ENCODE assay signal across 20 cellular contexts in the genomic region with DNA sequence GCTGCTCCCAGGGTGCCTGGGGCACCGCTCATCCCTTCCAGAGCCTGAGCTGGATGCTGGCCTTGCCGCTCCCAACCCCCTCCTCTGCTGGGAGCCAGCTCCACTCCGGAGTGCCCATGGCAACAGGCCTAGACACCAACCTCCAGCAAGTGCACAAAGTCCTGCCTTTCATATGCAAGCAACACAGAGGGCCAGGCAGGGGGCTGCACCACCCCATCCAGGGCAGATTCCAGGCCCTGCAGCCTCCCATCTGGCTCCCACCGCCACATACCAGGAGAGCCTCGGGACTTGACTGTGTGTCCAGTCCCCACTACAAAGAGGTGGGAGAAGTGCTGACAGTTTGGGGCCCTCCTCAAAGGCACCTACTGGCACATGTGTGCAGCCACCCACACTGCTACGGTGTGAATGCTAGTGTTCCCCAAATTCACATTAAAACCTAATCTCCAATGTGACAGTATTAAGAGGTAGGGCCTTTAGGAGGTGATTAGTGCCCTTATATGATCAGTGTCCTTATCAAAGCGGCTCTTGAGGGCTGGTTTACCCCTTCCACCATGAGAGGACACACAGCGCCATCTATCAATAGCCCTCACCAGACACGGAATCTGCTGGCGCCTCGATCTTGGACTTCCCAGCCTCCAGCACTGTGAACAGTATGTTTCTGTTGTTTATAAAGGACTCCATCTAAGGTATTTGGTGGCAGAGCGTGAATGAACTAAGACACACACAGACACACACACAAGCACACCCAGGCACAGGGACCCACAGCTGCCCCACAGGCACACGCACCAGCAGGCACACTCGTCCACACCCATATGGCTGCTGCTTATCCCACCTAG. TPM values are rescaled to one million over a fixed set of nuclear protein-coding genes. Genes with fewer than 3 reads are reported as not detected.
DNase-seq lines count a peak whose midpoint lies in the region; ATAC-seq, FAIRE-seq and TF ChIP-seq lines count a peak whose summit lies in the region.
"Had no signal": no experiment of that assay in that cellular context is flagged by ENCODE, and none has a peak within 500 bp of the region (broad histone marks: within the 10 kb centered on the region; RNA-seq: fewer than 3 reads in every experiment).

No MANE protein-coding gene starts in this region.

- H3K9ac ChIP-seq in H9 (ENCODE audit: extremely low read depth, insufficient read length, low read length) (no peak overlapping the region), kidney (ENCODE audit: low read length in 2 of 2) (no peak overlapping the region)

- H3K79me2 ChIP-seq in H9 (ENCODE audit: insufficient read depth, low read length) = no peaks in the 10 kb centered on the region
- H3K79me2 ChIP-seq: hepatocyte had no signal

- H2AK5ac ChIP-seq in H9 (ENCODE audit: insufficient read length, low read length) = no peak overlapping the region

- H2AFZ ChIP-seq in H9 (ENCODE audit: low read length) = no peak overlapping the region
- H2AFZ ChIP-seq: hepatocyte had no signal

- no peaks in the 10 kb centered on the region for H4K20me1 ChIP-seq in H9 (ENCODE audit: control insufficient read depth, insufficient read depth, insufficient read length)

- H3K27me3 ChIP-seq in H9 (ENCODE audit: insufficient read depth, low read length) = no peaks in the 10 kb centered on the region
- H3K27me3 ChIP-seq: hepatocyte had no signal

- H3K4me2 ChIP-seq in H9 (ENCODE audit: insufficient read depth, insufficient read length, low read length) = no peak overlapping the region
- H3K4me2 ChIP-seq: hepatocyte had no signal

- H3K9me3 ChIP-seq in H9 (ENCODE audit: control insufficient read depth, low read depth, low read length) (no peaks in the 10 kb centered on the region), kidney (ENCODE audit: control insufficient read depth in 1 of 2, low read length in 2 of 2) (peaks cover 0 to 3% of the 10 kb centered on the region in 2 donors)

- DNase-seq in H9 (no peak), dermis blood vessel endothelial cell (peak; percentile 60), kidney (peak; percentile 70), retina (peak; percentile 83), H4 (ENCODE audit: low spot score) (no peak), SHP77 (lab: John Stamatoyannopoulos, UW) (no peak), EL (no peak)
- DNase-seq: activated CD4-positive, alpha-beta T cell treated with anti-CD3 and anti-CD28 coated beads for 36 hours; AML-193; DMS53; HFFc6; Karpas-422; NCI-H1694; NCI-H748 treated with DMSO at 0.1 percent for 48 hours had no signal

- H2BK120ac ChIP-seq in H9 (ENCODE audit: low read depth, low read length, poor library complexity, severe bottlenecking) = no peak overlapping the region

- no peak overlapping the region for H3K4me3 Mint-ChIP-seq in H9
- H3K4me3 Mint-ChIP-seq: activated CD4-positive, alpha-beta T cell treated with anti-CD3 and anti-CD28 coated beads for 36 hours; activated naive CD8-positive, alpha-beta T cell; central memory CD8-positive, alpha-beta T cell; HFFc6 had no signal

- TF ChIP-seq CTCF in H9 (conservative IDR thresholded peaks at IDR 0.05) = peak; percentile 24; the same call in 2 of the 3 replicates
- TF ChIP-seq CTCF in kidney (IDR thresholded peaks at IDR 0.05; ENCODE audit: borderline replicate concordance, extremely low read depth, insufficient read depth) = no peak

- peaks cover 20% of the 10 kb centered on the region in 2 experiments for H3K9me3 Mint-ChIP-seq in H9

- H3K36me3 ChIP-seq in kidney (ENCODE audit: control insufficient read depth in 1 of 2, insufficient read depth in 2 of 2, low read length in 2 of 2) = no peaks in the 10 kb centered on the region

- H3K36me3 Mint-ChIP-seq in H9 (ENCODE audit: insufficient read depth in 1 of 3, low read depth in 3 of 3) = peaks cover 0 to 23% (median 11%) of the 10 kb centered on the region in 3 experiments; a peak in 5 of 7 replicates

- peaks cover 6% of the 10 kb centered on the region; the same call in 1 of the 2 replicates for H3K4me1 ChIP-seq in H9 (ENCODE audit: insufficient read depth, low read length)
- H3K4me1 ChIP-seq in kidney (ENCODE audit: control insufficient read depth in 1 of 2, insufficient read depth in 1 of 2, low read depth in 1 of 2, low read length in 2 of 2) = peaks cover 13 to 28% of the 10 kb centered on the region in 2 donors

- no peak for FAIRE-seq in kidney (lab: Jason Lieb, UNC)

- no peak overlapping the region for H2BK15ac ChIP-seq in H9 (ENCODE audit: low read depth, low read length)

- ATAC-seq in GM21717 (IDR thresholded peaks at IDR 0.05; ENCODE audit: unreplicated experiment) = no peak
- ATAC-seq: activated CD4-positive, alpha-beta T cell treated with anti-CD3 and anti-CD28 coated beads for 36 hours had no signal

- no CpG with 5 or more reads among the region's 14 CpGs for WGBS in H9 (ENCODE audit: extremely low coverage, insufficient read length, low lambda C conversion rate)

- H2BK20ac ChIP-seq in H9 (ENCODE audit: low read depth, low read length, poor library complexity, severe bottlenecking) = no peak overlapping the region

- intact Hi-C loops in kidney (cut with DNase I) = no loop called here

- H2BK5ac ChIP-seq in H9 (ENCODE audit: insufficient read length, low read length) = no peak overlapping the region

- no peak overlapping the region for H2BK12ac ChIP-seq in H9 (ENCODE audit: insufficient read length, low read depth, low read length)

- no peaks in the 10 kb centered on the region; the same call in 1 of the 2 replicates for H3K27me3 Mint-ChIP-seq in H9 (ENCODE audit: low read depth)
- H3K27me3 Mint-ChIP-seq: activated CD4-positive, alpha-beta T cell treated with anti-CD3 and anti-CD28 coated beads for 36 hours; activated naive CD8-positive, alpha-beta T cell; central memory CD8-positive, alpha-beta T cell had no signal

- H4K91ac ChIP-seq in H9 (ENCODE audit: insufficient read length, low read depth, low read length) = no peak overlapping the region

- no peaks in the 10 kb centered on the region for H3K23me2 ChIP-seq in H9 (ENCODE audit: insufficient read length, low read depth, low read length, poor library complexity, severe bottlenecking)

- peaks cover 29 to 33% of the 10 kb centered on the region in 2 experiments for H3K4me1 Mint-ChIP-seq in H9
- H3K4me1 Mint-ChIP-seq: activated CD4-positive, alpha-beta T cell treated with anti-CD3 and anti-CD28 coated beads for 36 hours; central memory CD8-positive, alpha-beta T cell had no signal

- no peak overlapping the region for H3K18ac ChIP-seq in H9 (ENCODE audit: insufficient read length, low read depth, low read length)

- no peak overlapping the region for H3K4me3 ChIP-seq in kidney (ENCODE audit: low read length in 2 of 2)
- H3K4me3 ChIP-seq: hepatocyte, lung had no signal

- no peak overlapping the region for H3K56ac ChIP-seq in H9 (ENCODE audit: insufficient read length, low read depth, low read length)

- H3K27ac ChIP-seq in H9 (ENCODE audit: insufficient read length, low read depth, low read length) (no peak overlapping the region), kidney (ENCODE audit: low read depth in 2 of 2, low read length in 2 of 2) (peak overlapping the region in 1 of 2 donors; percentile 17)
- H3K27ac ChIP-seq: epithelial cell of prostate, hepatocyte had no signal

- H3K79me1 ChIP-seq in H9 (ENCODE audit: insufficient read depth, low read depth, low read length, poor library complexity, severe bottlenecking) = no peaks in the 10 kb centered on the region

- H3K4ac ChIP-seq in H9 (ENCODE audit: low read depth, low read length) = no peak overlapping the region

- H3K14ac ChIP-seq in H9 (ENCODE audit: insufficient read depth, low read length) = 0 out of 2 replicates have a peak overlapping the region, but pooled peaks have one; percentile 26

- no peak overlapping the region for H3T11ph ChIP-seq in H9 (ENCODE audit: low read length)

- H3K27ac Mint-ChIP-seq in H9 = peak overlapping the region in 1 of 3 experiments; percentile 8; a peak in 1 of 7 replicates
- H3K27ac Mint-ChIP-seq: activated CD4-positive, alpha-beta T cell treated with anti-CD3 and anti-CD28 coated beads for 36 hours; activated naive CD8-positive, alpha-beta T cell; HFFc6 had no signal

- no peak overlapping the region for H4K5ac ChIP-seq in H9 (ENCODE audit: insufficient read length, low read depth, low read length)

- H4K8ac ChIP-seq in H9 (replicated peaks; ENCODE audit: insufficient read length, low read depth, low read length) = no peak overlapping the region

- no peak overlapping the region for H3K23ac ChIP-seq in H9 (ENCODE audit: insufficient read length, low read depth, low read length)

RNA-seq across cellular contexts. Expression of a gene that starts 16.2 kb away (rescaled TPM):
- total RNA-seq in H9 (2021) (40.7 and 41.1 TPM in 2 replicates), dermis blood vessel endothelial cell (123 and 288 TPM in 2 replicates), kidney (21.9 TPM)
- 16.0 TPM for polyA plus RNA-seq in kidney (ENCODE audit: insufficient read depth, low read depth, low replicate concordance)
- total RNA-seq in H4 (2014; rRNA removed; shearing (Covaris generic)) = 0.58 and 1.8 TPM in 2 replicates

RNA-seq across cellular contexts. Expression of a gene that starts 20.4 kb away (rescaled TPM):
- 14.6 and 22.9 TPM in 2 replicates for total RNA-seq in H9 (2021)
- total RNA-seq in dermis blood vessel endothelial cell = 86.0 and 93.6 TPM in 2 replicates
- total RNA-seq in kidney = 27.7 TPM
- polyA plus RNA-seq in kidney (ENCODE audit: insufficient read depth, low read depth, low replicate concordance) = 37.3 TPM
- total RNA-seq in H4 (2014; rRNA removed; shearing (Covaris generic)) = 20.6 and 29.3 TPM in 2 replicates

RNA-seq across cellular contexts. Expression of a gene that starts 58.8 kb away (rescaled TPM):
- total RNA-seq in H9 (2021) (22.9 and 25.5 TPM in 2 replicates), dermis blood vessel endothelial cell (81.9 and 129 TPM in 2 replicates), kidney (28.6 TPM)
- polyA plus RNA-seq in kidney (ENCODE audit: insufficient read depth, low read depth, low replicate concordance) = 50.6 TPM
- total RNA-seq in H4 (2014; rRNA removed; shearing (Covaris generic)) = 7.5 and 9.1 TPM in 2 replicates

RNA-seq across cellular contexts. Expression of a gene that starts 58.9 kb away (rescaled TPM):
- total RNA-seq in H9 (2021) (42.2 and 43.3 TPM in 2 replicates), dermis blood vessel endothelial cell (551 and 616 TPM in 2 replicates), kidney (118 TPM)
- polyA plus RNA-seq in kidney (ENCODE audit: insufficient read depth, low read depth, low replicate concordance) = 244 TPM
- 111 and 112 TPM in 2 replicates for total RNA-seq in H4 (2014; rRNA removed; shearing (Covaris generic))

Comparison
In these comparisons a context has a peak if more than half of its experiments do, and no peak if none do; other contexts are left out.
1. DNase-seq: peak in dermis blood vessel endothelial cell (single experiment), kidney (single experiment) and retina (single experiment); none in H9 (single experiment), H4 (single experiment), SHP77 (0 of 2) and EL (single experiment).